8 cellular contexts compared by ENCODE assay signal in genomic region chr22:30694171-30694637, GRCh38. TPM values are rescaled to one million over a fixed set of nuclear protein-coding genes. Genes with fewer than 3 reads are reported as not detected.
DNase-seq lines count a peak whose midpoint lies in the region; ATAC-seq and TF ChIP-seq lines count a peak whose summit lies in the region.

No MANE protein-coding gene starts in this region.

- H3K36me3 Mint-ChIP-seq in Caco-2 (ENCODE audit: insufficient read depth, unreplicated experiment) = no peaks in the 10 kb centered on the region

- H3K27ac ChIP-seq in iPS DF 6.9 (ENCODE audit: low read length) = no peak overlapping the region

- DNase-seq in Caco-2 = peak; percentile 59 to 78
- peak; percentile 20 to 71 (median 47) for DNase-seq in T-helper 2 cell
- peak; percentile 70 for DNase-seq in astrocyte of the hippocampus (ENCODE audit: low read depth, low spot score)
- no peak for DNase-seq in iPS DF 6.9 (ENCODE audit: low read depth, low spot score)
- peak; percentile 64 for DNase-seq in sciatic nerve (ENCODE audit: low spot score)

- TF ChIP-seq EP300 in Ishikawa (IDR thresholded peaks at IDR 0.05; ENCODE audit: borderline replicate concordance) = no peak

- H3K9me3 Mint-ChIP-seq in Caco-2 (ENCODE audit: unreplicated experiment) = no peaks in the 10 kb centered on the region

- CTCF ChIA-PET in Caco-2 (lab: Charles Lee) = interaction anchor here (1.2 kb wide), 1 partner anchor 60 kb away, joined by 3 read pairs; no protein-coding TSS in a partner anchor

- H3K4me3 ChIP-seq in Caco-2 (ENCODE audit: low read depth, low read length) (peak overlapping the region; percentile 84), iPS DF 6.9 (ENCODE audit: low read length) (peak overlapping the region; percentile 64)

- H3K9me3 ChIP-seq in Caco-2 = no peaks in the 10 kb centered on the region
- H3K9me3 ChIP-seq in iPS DF 6.9 (ENCODE audit: control insufficient read depth, insufficient read depth, low read length) = no peaks in the 10 kb centered on the region

- peak; percentile 44 for ATAC-seq in sciatic nerve
- ATAC-seq in HG03432 (IDR thresholded peaks at IDR 0.05; ENCODE audit: unreplicated experiment) = no peak
- ATAC-seq in HG02840 (IDR thresholded peaks at IDR 0.05; ENCODE audit: low FRiP score, unreplicated experiment) = no peak

- POLR2A ChIA-PET in Caco-2 (lab: Charles Lee) = interaction anchor here (0.6 kb wide), 1 partner anchor 13 kb away, joined by 3 read pairs; no protein-coding TSS in a partner anchor

- H3K36me3 ChIP-seq in Caco-2 (ENCODE audit: control insufficient read depth, insufficient read depth, low read length) (no peaks in the 10 kb centered on the region), iPS DF 6.9 (ENCODE audit: control insufficient read depth, insufficient read depth, low read length) (no peaks in the 10 kb centered on the region)

- no peaks in the 10 kb centered on the region for H3K4me1 Mint-ChIP-seq in Caco-2 (ENCODE audit: low read depth, unreplicated experiment)

- no peak overlapping the region for H3K27ac Mint-ChIP-seq in Caco-2 (ENCODE audit: unreplicated experiment)

- BruUV-seq in Caco-2 (replicated peaks; lab: Mats Ljungman, UMichigan) = no TSS peak

- H3K27me3 Mint-ChIP-seq in Caco-2 (ENCODE audit: insufficient read depth, unreplicated experiment) = no peaks in the 10 kb centered on the region

- H3K4me1 ChIP-seq in Caco-2 = 0 out of 2 replicates have a peak, but pooled peaks cover 4% of the 10 kb centered on the region
- peaks cover 1% of the 10 kb centered on the region; the same call in 1 of the 2 replicates for H3K4me1 ChIP-seq in iPS DF 6.9 (ENCODE audit: control insufficient read depth, insufficient read depth, low read length)

- TF ChIP-seq CTCF in Caco-2 (IDR thresholded peaks at IDR 0.05; ENCODE audit: insufficient read depth in 1 of 2, low read depth in 1 of 2, low read length in 1 of 2, severe bottlenecking in 1 of 2, unreplicated experiment in 1 of 2) = no peak

- no peak for TF ChIP-seq RAD21 in Ishikawa (IDR thresholded peaks at IDR 0.05; ENCODE audit: low read depth)

- H3K27me3 ChIP-seq in Caco-2 (replicated peaks; ENCODE audit: control insufficient read depth, insufficient read depth, low read length) = no peaks in the 10 kb centered on the region
- H3K27me3 ChIP-seq in iPS DF 6.9 (ENCODE audit: control insufficient read depth, insufficient read depth, low read length) = peaks cover 9% of the 10 kb centered on the region; the same call in 1 of the 2 replicates

- H3K4me3 Mint-ChIP-seq in Caco-2 (ENCODE audit: unreplicated experiment) = peak overlapping the region; percentile 79

- intact Hi-C loops in Caco-2 (cut with micrococcal nuclease; ENCODE audit: unreplicated experiment) (no loop called here), sciatic nerve (cut with DNase I) (no loop called here)

- no CpG with 5 or more reads among the region's 38 CpGs for WGBS in iPS DF 6.9 (ENCODE audit: insufficient coverage, insufficient read length)

TF ChIP-seq in Ishikawa, 13 proteins besides CTCF, POLR2A, EP300 and RAD21:
- TF ChIP-seq MAX (IDR thresholded peaks at IDR 0.05) (no peak), USF1 (IDR thresholded peaks at IDR 0.05) (0 out of 2 replicates have a peak, but pooled peaks have one; percentile 17), ZBTB7A (IDR thresholded peaks at IDR 0.05; ENCODE audit: low read depth) (peak; percentile 62), TAF1 (IDR thresholded peaks at IDR 0.05; ENCODE audit: low read depth) (peak; percentile 22; the same call in 1 of the 2 replicates), NFIC (IDR thresholded peaks at IDR 0.05) (0 out of 2 replicates have a peak, but pooled peaks have one; percentile 6), CEBPB (IDR thresholded peaks at IDR 0.05) (no peak), TCF12 (IDR thresholded peaks at IDR 0.05; ENCODE audit: low read depth) (no peak), YY1 (IDR thresholded peaks at IDR 0.05; ENCODE audit: low read depth) (peak; percentile 92), FOXM1 (IDR thresholded peaks at IDR 0.05; ENCODE audit: borderline replicate concordance, low read depth) (no peak)
TF ChIP-seq in Ishikawa: peak in this region for 5.

RNA-seq across cellular contexts. Expression of gene OSBP2, which starts 0.5 kb away (rescaled TPM):
- total RNA-seq in Caco-2 (2022) = 4.2 and 6.2 TPM in 2 replicates
- 12.0 TPM for total RNA-seq in sciatic nerve

RNA-seq across cellular contexts. Expression of gene DUSP18, which starts 26.5 kb away (rescaled TPM):
- total RNA-seq in Caco-2 (2022) (6.0 and 7.9 TPM in 2 replicates), sciatic nerve (12.3 TPM)

RNA-seq across cellular contexts. Expression of gene SLC35E4, which starts 58.6 kb away (rescaled TPM):
- 0.27 and 0.74 TPM in 2 replicates for total RNA-seq in Caco-2 (2022)
- total RNA-seq in sciatic nerve = 3.4 TPM
